ENCODE assay signal across 28 cellular contexts in the genomic region with DNA sequence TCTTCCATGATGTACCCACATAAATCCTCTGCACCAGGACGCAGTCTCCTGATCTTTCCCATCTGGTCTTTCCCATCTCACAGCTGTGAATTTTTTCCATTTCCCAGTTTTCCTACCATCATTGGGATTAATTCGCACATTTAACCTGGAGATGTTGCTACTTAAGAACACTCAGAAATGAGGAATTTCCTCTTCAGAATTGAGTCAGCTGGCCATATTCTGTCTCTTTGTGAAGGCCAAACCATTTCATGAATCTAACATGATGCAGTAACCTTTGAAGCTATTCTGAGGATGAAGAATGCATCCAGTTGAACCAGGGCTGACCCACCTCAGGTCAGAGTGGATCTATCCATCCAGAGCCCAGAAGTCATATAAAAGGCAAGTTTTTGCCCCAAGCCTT.
"Had no signal": no experiment of that assay in that cellular context is flagged by ENCODE, and none has a peak within 500 bp of the region (broad histone marks: within the 10 kb centered on the region; RNA-seq: fewer than 3 reads in every experiment).

No MANE protein-coding gene starts in this region.

- DNase-seq: activated B cell treated with CpG ODN at 0.5 μM for 24 hours; activated CD4-positive, alpha-beta memory T cell treated with anti-CD3 and anti-CD28 coated beads for 36 hours; activated CD4-positive, alpha-beta T cell treated with anti-CD3 and anti-CD28 coated beads for 4 hours; activated effector memory CD4-positive, alpha-beta T cell treated with Interleukin-2 at 50 U/mL for 16 hours; activated naive CD4-positive, alpha-beta T cell treated with anti-CD3 and anti-CD28 coated beads for 36 hours; activated naive CD8-positive, alpha-beta T cell treated with anti-CD3 and anti-CD28 coated beads, Interleukin-2, amount 10 ng/mL, durations not matched to agents 7 days and 5 days; activated T-cell treated with anti-CD3 and anti-CD28 coated beads, Interleukin-2, amount 50 U/mL, for 72 hours; amniotic stem cell; cerebellar nuclear complex; effector CD8-positive, alpha-beta T cell; erythroblast; gastrocnemius medialis; hippocampal formation; kidney glomerular epithelial cell; left lung; midbrain; pancreas; right cardiac atrium; stimulated activated CD4-positive, alpha-beta T cell treated with anti-CD3 and anti-CD28 coated beads, Interleukin-1b, Interleukin-23, amount 100 ng/mL, for 48 hours; stomach; T1000 had no signal

- H3K27ac Mint-ChIP-seq: activated CD4-positive, alpha-beta memory T cell treated with anti-CD3 and anti-CD28 coated beads for 36 hours; activated naive CD4-positive, alpha-beta T cell treated with anti-CD3 and anti-CD28 coated beads for 36 hours; activated naive CD8-positive, alpha-beta T cell treated with anti-CD3 and anti-CD28 coated beads, Interleukin-2, amount 10 ng/mL, durations not matched to agents 7 days and 5 days; activated T-cell treated with anti-CD3 and anti-CD28 coated beads, Interleukin-2, amount 50 U/mL, for 72 hours; nephron; T-helper 1 cell treated with Interleukin-12 subunit alpha and Interleukin-12 subunit beta and Interleukin-4 antibody, amounts not matched to agents 30 μg/mL and 1 μg/mL, for 36 hours had no signal

- ATAC-seq: activated T-cell treated with anti-CD3 and anti-CD28 coated beads, Interleukin-2, amount 50 U/mL, for 72 hours; gastrocnemius medialis; left lung; pancreas; stimulated activated memory B cell treated with anti-CD40 and anti-IgM and Interleukin-4, amounts not matched to agents 10 μg/mL and 1 μg/mL and 100 μg/mL, for 72 hours had no signal

- H3K4me3 ChIP-seq: coronary artery, gastrocnemius medialis, left lung, pancreas, stomach, suprapubic skin, tibial nerve had no signal

- H3K4me1 ChIP-seq: left lung, tibial nerve had no signal

- H3K27me3 Mint-ChIP-seq: activated B cell treated with CpG ODN at 0.5 μM for 24 hours; stimulated activated memory B cell treated with anti-CD40 and anti-IgM and Interleukin-4, amounts not matched to agents 10 μg/mL and 1 μg/mL and 100 μg/mL, for 72 hours had no signal

- H3K36me3 ChIP-seq: gastrocnemius medialis, left lung, neutrophil, stomach, suprapubic skin, tibial nerve had no signal

- H3K4me3 Mint-ChIP-seq: activated B cell treated with CpG ODN at 0.5 μM for 24 hours; activated CD4-positive, alpha-beta memory T cell treated with anti-CD3 and anti-CD28 coated beads for 36 hours; activated naive CD4-positive, alpha-beta T cell treated with anti-CD3 and anti-CD28 coated beads for 36 hours; activated naive CD8-positive, alpha-beta T cell treated with anti-CD3 and anti-CD28 coated beads, Interleukin-2, amount 10 ng/mL, durations not matched to agents 7 days and 5 days; activated T-cell treated with anti-CD3 and anti-CD28 coated beads, Interleukin-2, amount 50 U/mL, for 72 hours; nephron; stimulated activated memory B cell treated with anti-CD40 and anti-IgM and Interleukin-4, amounts not matched to agents 10 μg/mL and 1 μg/mL and 100 μg/mL, for 72 hours; T-helper 1 cell treated with Interleukin-12 subunit alpha and Interleukin-12 subunit beta and Interleukin-4 antibody, amounts not matched to agents 30 μg/mL and 1 μg/mL, for 36 hours had no signal

- H3K9me3 Mint-ChIP-seq: activated B cell treated with CpG ODN at 0.5 μM for 24 hours; activated CD4-positive, alpha-beta memory T cell treated with anti-CD3 and anti-CD28 coated beads for 36 hours; activated naive CD4-positive, alpha-beta T cell treated with anti-CD3 and anti-CD28 coated beads for 36 hours; activated naive CD8-positive, alpha-beta T cell treated with anti-CD3 and anti-CD28 coated beads, Interleukin-2, amount 10 ng/mL, durations not matched to agents 7 days and 5 days; activated T-cell treated with anti-CD3 and anti-CD28 coated beads, Interleukin-2, amount 50 U/mL, for 72 hours; nephron; T-helper 1 cell treated with Interleukin-12 subunit alpha and Interleukin-12 subunit beta and Interleukin-4 antibody, amounts not matched to agents 30 μg/mL and 1 μg/mL, for 36 hours had no signal

- H3K36me3 Mint-ChIP-seq: activated CD4-positive, alpha-beta memory T cell treated with anti-CD3 and anti-CD28 coated beads for 36 hours; activated naive CD8-positive, alpha-beta T cell treated with anti-CD3 and anti-CD28 coated beads, Interleukin-2, amount 10 ng/mL, durations not matched to agents 7 days and 5 days had no signal

- H3K27me3 ChIP-seq: gastrocnemius medialis, left lung, neutrophil, pancreas, stomach, suprapubic skin, tibial nerve had no signal

- H3K27ac ChIP-seq: coronary artery, gastrocnemius medialis, left lung, neutrophil, pancreas, stomach, suprapubic skin, tibial nerve had no signal

- H3K9me3 ChIP-seq: gastrocnemius medialis, left lung, neutrophil, pancreas, stomach, suprapubic skin, tibial nerve had no signal
